ENCODE assay signal across 8 cellular contexts in genomic region chr2:238286551-238286950, GRCh38. TPM values are rescaled to one million over a fixed set of nuclear protein-coding genes. Genes with fewer than 3 reads are reported as not detected.
DNase-seq lines count a peak whose midpoint lies in the region; TF ChIP-seq lines count a peak whose summit lies in the region.

No MANE protein-coding gene starts in this region.

- H3K36me3 ChIP-seq in adrenal gland (replicated peaks in 1 of 2) (no peaks in the 10 kb centered on the region), stomach (no peaks in the 10 kb centered on the region)

- peak; percentile 64 for TF ChIP-seq EP300 in stomach (IDR thresholded peaks at IDR 0.05)

- H3K27me3 ChIP-seq in HL-60 (ENCODE audit: insufficient read depth, poor library complexity, severe bottlenecking) (no peaks in the 10 kb centered on the region), adrenal gland (no peaks in the 10 kb centered on the region), stomach (no peaks in the 10 kb centered on the region)

- no peak for TF ChIP-seq CTCF in AG09309 (IDR thresholded peaks at IDR 0.05; ENCODE audit: control insufficient read depth, insufficient read depth, low read depth, low read length, missing control alignments)
- TF ChIP-seq CTCF in HL-60 (IDR thresholded peaks at IDR 0.05; ENCODE audit: insufficient read depth, low read length): no peak
- TF ChIP-seq CTCF in adrenal gland (IDR thresholded peaks at IDR 0.05): peak in 1 of 6 experiments; percentile 29
- TF ChIP-seq CTCF in stomach (IDR thresholded peaks at IDR 0.05): no peak

- H3K27ac ChIP-seq in HL-60 (replicated peaks) (peak overlapping the region; percentile 91), adrenal gland (peak overlapping the region in 4 of 5 donors; percentile 58 to 99 (median 72)), stomach (peak overlapping the region; percentile 98 to 99 (median 98))

- DNase-seq in AG09309 (ENCODE audit: low read depth): peak; percentile 71
- DNase-seq in HL-60 (ENCODE audit: low read depth in 1 of 2, low spot score in 1 of 2): peak; percentile 42 to 53
- peak; percentile 62 to 94 (median 84) for DNase-seq in adrenal gland
- peak; percentile 28 for DNase-seq in inferior parietal cortex (ENCODE audit: extremely low spot score)
- peak; percentile 85 for DNase-seq in stomach
- DNase-seq in effector CD8-positive, alpha-beta T cell (lab: John Stamatoyannopoulos, UW): no peak
- no peak for DNase-seq in NCI-H1436 (lab: John Stamatoyannopoulos, UW)
- DNase-seq in OCI-M1 (lab: John Stamatoyannopoulos, UW): no peak

- intact Hi-C loops in adrenal gland (cut with DNase I) (no loop called here), stomach (cut with DNase I; ENCODE audit: low total_unique reads) (no loop called here)

- H3K9me3 ChIP-seq in adrenal gland (replicated peaks in 1 of 3) (no peaks in the 10 kb centered on the region), stomach (no peaks in the 10 kb centered on the region)

- peak in 1 of 2 donors; percentile 50 for TF ChIP-seq POLR2A in adrenal gland (IDR thresholded peaks at IDR 0.05)
- no peak for TF ChIP-seq POLR2A in stomach (IDR thresholded peaks at IDR 0.05)

- H3K4me1 ChIP-seq in adrenal gland (replicated peaks in 1 of 2): peaks cover 23 to 40% of the 10 kb centered on the region in 2 donors
- peaks cover 56 to 90% (median 79%) of the 10 kb centered on the region in 4 donors for H3K4me1 ChIP-seq in stomach

- H3K4me3 ChIP-seq in AG09309 (ENCODE audit: control insufficient read depth, low read depth, low read length) (peak overlapping the region; percentile 4; the same call in 1 of the 2 replicates), HL-60 (replicated peaks; ENCODE audit: insufficient read depth, low read length) (no peak overlapping the region; the same call in 1 of the 2 replicates), adrenal gland (no peak overlapping the region), stomach (peak overlapping the region; percentile 64 to 89 (median 73))

- 33 to 52% (median 38%) methylated on average over 6 to 7 of the region's 7 CpGs for WGBS in adrenal gland, 4 donors
- 14 to 34% (median 21%) methylated on average over 7 of the region's 7 CpGs for WGBS in stomach, 5 donors

RNA-seq across cellular contexts. Expression of gene PER2, which starts 1.9 kb away (rescaled TPM):
- total RNA-seq in adrenal gland: 10 to 100 TPM in 1 of 8 donors, 1 to 10 TPM in 7; 2.5 to 11.4 (median 5.5) TPM
- 1 to 10 TPM; 1.3 to 7.1 (median 4.7) TPM for polyA plus RNA-seq in adrenal gland
- total RNA-seq in stomach: 100 to 1,000 TPM in 1 of 5 donors, 10 to 100 TPM in 4; 20.9 to 188 (median 40.8) TPM
- 1 to 10 TPM; 4.4 to 9.8 (median 7.3) TPM for polyA plus RNA-seq in stomach

RNA-seq across cellular contexts. Expression of gene TRAF3IP1, which starts 33.8 kb away (rescaled TPM):
- total RNA-seq in adrenal gland: 10 to 100 TPM in 5 of 8 donors, 1 to 10 TPM in 3; 5.5 to 17.5 (median 12.4) TPM
- 10 to 100 TPM; 10.1 to 18.5 (median 16.4) TPM for polyA plus RNA-seq in adrenal gland
- 10 to 100 TPM in 3 of 5 donors, 1 to 10 TPM in 1, under 1 TPM in 1; 0.58 to 21.1 (median 10.7) TPM for total RNA-seq in stomach
- 10 to 100 TPM in 2 of 3 donors, 1 to 10 TPM in 1; 4.4 to 20.6 (median 10.8) TPM for polyA plus RNA-seq in stomach

RNA-seq across cellular contexts. Expression of gene HES6, which starts 46.7 kb away (rescaled TPM):
- 10 to 100 TPM in 6 of 8 donors, 1 to 10 TPM in 2; 7.5 to 21.6 (median 13.3) TPM for total RNA-seq in adrenal gland
- 1 to 10 TPM; 4.3 to 9.2 (median 7.4) TPM for polyA plus RNA-seq in adrenal gland
- 100 to 1,000 TPM in 1 of 5 donors, 10 to 100 TPM in 1, 1 to 10 TPM in 2, not detected in 1; 6.7 to 222 (median 45.5) TPM for total RNA-seq in stomach
- 10 to 100 TPM; 10.8 to 20.0 (median 17.0) TPM for polyA plus RNA-seq in stomach

Comparison
In these comparisons a context has a peak if more than half of its experiments do, and no peak if none do; other contexts are left out.
1. DNase-seq: peak in AG09309 (single experiment), HL-60 (2 of 2), adrenal gland (7 of 7), inferior parietal cortex (single experiment) and stomach (single experiment); none in effector CD8-positive, alpha-beta T cell (single experiment), NCI-H1436 (single experiment) and OCI-M1 (single experiment).
2. H3K4me3 ChIP-seq: peak in AG09309 (single experiment) and stomach (4 of 4); none in HL-60 (single experiment) and adrenal gland (0 of 4).
3. Peak in every context shown above with its lines, with median percentiles within 50 percentile points of each other: H3K27ac ChIP-seq.